ENCODE assay signal across 12 cellular contexts in the genomic region with DNA sequence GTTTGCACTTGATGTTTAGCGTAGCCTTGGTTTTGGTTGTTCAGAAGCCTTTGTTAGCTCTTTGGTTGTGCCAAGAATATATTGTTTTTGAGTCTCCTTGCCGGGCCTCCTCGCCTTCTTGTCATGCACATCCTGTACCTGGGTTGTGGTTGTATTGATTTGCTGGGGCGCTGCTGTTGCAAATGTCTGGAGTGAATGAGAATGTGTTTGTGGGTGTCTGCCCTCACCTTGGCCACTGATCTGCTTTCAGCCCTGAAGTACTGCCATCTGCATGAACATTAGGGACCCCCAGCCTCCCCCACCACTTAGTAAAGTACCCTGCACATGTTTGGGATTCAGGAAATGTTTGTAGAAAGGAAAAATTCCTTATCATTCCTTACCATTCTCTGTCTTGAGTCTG. TPM values are rescaled to one million over a fixed set of nuclear protein-coding genes. Genes with fewer than 3 reads are reported as not detected.
DNase-seq lines count a peak whose midpoint lies in the region; ATAC-seq lines count a peak whose summit lies in the region.
"Had no signal": no experiment of that assay in that cellular context is flagged by ENCODE, and none has a peak within 500 bp of the region (broad histone marks: within the 10 kb centered on the region; RNA-seq: fewer than 3 reads in every experiment).

No MANE protein-coding gene starts in this region.

- peak overlapping the region; percentile 83 for H3K4me3 Mint-ChIP-seq in activated naive CD8-positive, alpha-beta T cell treated with anti-CD3 and anti-CD28 coated beads, Interleukin-2, amount 10 ng/mL, durations not matched to agents 7 days and 5 days
- H3K4me3 Mint-ChIP-seq: CD14-positive monocyte had no signal

- no peaks in the 10 kb centered on the region for H3K9me3 Mint-ChIP-seq in activated naive CD8-positive, alpha-beta T cell treated with anti-CD3 and anti-CD28 coated beads, Interleukin-2, amount 10 ng/mL, durations not matched to agents 7 days and 5 days
- H3K9me3 Mint-ChIP-seq: CD14-positive monocyte had no signal

- no peak overlapping the region for H3K4me3 ChIP-seq in Jurkat, Clone E6-1 (ENCODE audit: low read length)

- ATAC-seq in activated naive CD8-positive, alpha-beta T cell treated with anti-CD3 and anti-CD28 coated beads, Interleukin-2, amount 10 ng/mL, durations not matched to agents 7 days and 5 days (ENCODE audit: low read depth): peak; percentile 46
- ATAC-seq in HG03039 (IDR thresholded peaks at IDR 0.05; ENCODE audit: unreplicated experiment) (no peak), HG02970 (IDR thresholded peaks at IDR 0.05; ENCODE audit: low FRiP score, unreplicated experiment) (no peak)

- H3K27ac Mint-ChIP-seq in activated naive CD8-positive, alpha-beta T cell treated with anti-CD3 and anti-CD28 coated beads, Interleukin-2, amount 10 ng/mL, durations not matched to agents 7 days and 5 days: peak overlapping the region; percentile 95

- no peaks in the 10 kb centered on the region for H3K27me3 Mint-ChIP-seq in activated naive CD8-positive, alpha-beta T cell treated with anti-CD3 and anti-CD28 coated beads, Interleukin-2, amount 10 ng/mL, durations not matched to agents 7 days and 5 days

- peak; percentile 87 for DNase-seq in Jurkat, Clone E6-1 (ENCODE audit: low read depth, low spot score)
- DNase-seq in activated CD4-positive, alpha-beta T cell treated with anti-CD3 and anti-CD28 coated beads, Interleukin-2, amount 50 U/mL, for 4 hours: peak; percentile 61 to 64
- DNase-seq in activated naive CD8-positive, alpha-beta T cell treated with anti-CD3 and anti-CD28 coated beads, Interleukin-2, amount 10 ng/mL, durations not matched to agents 7 days and 5 days: peak; percentile 64
- peak; percentile 48 for DNase-seq in stimulated activated CD4-positive, alpha-beta T cell treated with anti-CD3 and anti-CD28 coated beads, Interleukin-4, amount 100 ng/mL, for 1 hour
- DNase-seq in NCI-H748 (lab: John Stamatoyannopoulos, UW; ENCODE audit: unreplicated experiment): no peak
- no peak for DNase-seq in 8988T
- DNase-seq: kidney, NCI-H1105, occipital lobe had no signal

- POLR2A ChIA-PET in activated naive CD8-positive, alpha-beta T cell treated with anti-CD3 and anti-CD28 coated beads, Interleukin-2, amount 10 ng/mL, durations not matched to agents 7 days and 5 days (lab: Charles Lee): interaction anchor here (0.6 to 10.4 kb wide), 14 partner anchors 9 to 584 kb away, joined by 3 to 188 read pairs (median 4); partner anchors contain the start of genes HIF1A and PRKCH

- peaks cover 41% of the 10 kb centered on the region for H3K36me3 Mint-ChIP-seq in activated naive CD8-positive, alpha-beta T cell treated with anti-CD3 and anti-CD28 coated beads, Interleukin-2, amount 10 ng/mL, durations not matched to agents 7 days and 5 days

- H3K4me1 Mint-ChIP-seq in activated naive CD8-positive, alpha-beta T cell treated with anti-CD3 and anti-CD28 coated beads, Interleukin-2, amount 10 ng/mL, durations not matched to agents 7 days and 5 days: peaks cover 81% of the 10 kb centered on the region

RNA-seq across cellular contexts. Expression of gene PRKCH, which starts 16.5 kb away (rescaled TPM):
- 57.4 TPM for polyA plus RNA-seq in Jurkat, Clone E6-1 (2012; ENCODE audit: insufficient read depth, insufficient read length)
- 100 to 1,000 TPM; 318 TPM for total RNA-seq in activated naive CD8-positive, alpha-beta T cell treated with anti-CD3 and anti-CD28 coated beads, Interleukin-2, amount 10 ng/mL, durations not matched to agents 7 days and 5 days

RNA-seq across cellular contexts. Expression of gene TMEM30B, which starts 56.8 kb away (rescaled TPM):
- polyA plus RNA-seq in Jurkat, Clone E6-1 (2012; ENCODE audit: insufficient read depth, insufficient read length): not detected
- 1 to 10 TPM; 1.4 to 1.6 TPM for total RNA-seq in activated naive CD8-positive, alpha-beta T cell treated with anti-CD3 and anti-CD28 coated beads, Interleukin-2, amount 10 ng/mL, durations not matched to agents 7 days and 5 days
- polyA plus RNA-seq: CD14-positive monocyte had no signal

Comparison
In these comparisons a context has a peak if more than half of its experiments do, and no peak if none do; other contexts are left out.
1. DNase-seq: peak in Jurkat, Clone E6-1 (single experiment), activated CD4-positive, alpha-beta T cell treated with anti-CD3 and anti-CD28 coated beads, Interleukin-2, amount 50 U/mL, for 4 hours (2 of 2), activated naive CD8-positive, alpha-beta T cell treated with anti-CD3 and anti-CD28 coated beads, Interleukin-2, amount 10 ng/mL, durations not matched to agents 7 days and 5 days (single experiment) and stimulated activated CD4-positive, alpha-beta T cell treated with anti-CD3 and anti-CD28 coated beads, Interleukin-4, amount 100 ng/mL, for 1 hour (single experiment); none in NCI-H748 (single experiment) and 8988T (single experiment).